Comparison of ENCODE assay signal across 20 cellular contexts in the genomic region with DNA sequence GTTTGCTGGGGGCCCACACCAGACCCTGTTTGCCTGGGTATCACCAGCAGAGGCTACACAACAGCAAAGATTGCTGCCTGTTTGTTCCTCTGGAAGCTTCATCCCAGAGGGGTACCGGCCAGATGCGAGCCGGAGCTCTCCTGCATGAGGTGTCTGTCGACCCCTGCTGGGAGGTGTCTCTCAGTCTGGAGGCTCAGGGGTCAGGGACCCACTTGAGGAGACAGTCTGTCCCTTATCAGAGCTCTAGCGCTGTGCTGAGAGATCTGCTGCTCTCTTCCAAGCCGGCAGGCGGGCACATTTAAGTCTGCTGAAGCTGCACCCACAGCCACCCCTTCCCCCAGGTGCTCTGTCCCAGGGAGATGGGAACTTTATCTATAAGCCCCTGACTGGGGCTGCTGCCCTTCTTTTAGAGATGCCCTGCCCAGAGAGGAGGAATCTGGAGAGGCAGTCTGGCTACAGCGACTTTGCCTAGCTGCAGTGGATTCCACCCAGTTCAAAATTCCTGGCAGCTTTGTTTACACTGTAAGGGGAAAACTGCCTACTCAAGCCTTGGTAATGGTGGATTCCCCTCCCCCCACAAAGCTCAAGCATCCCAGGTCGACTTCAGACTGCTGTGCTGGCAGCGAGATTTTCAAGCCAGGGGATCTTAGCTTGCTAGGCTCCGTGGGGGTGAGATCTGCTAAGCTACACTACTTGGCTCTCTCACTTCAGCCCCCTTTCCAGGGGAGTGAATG.
"Had no signal": no experiment of that assay in that cellular context is flagged by ENCODE, and none has a peak within 500 bp of the region (broad histone marks: within the 10 kb centered on the region; RNA-seq: fewer than 3 reads in every experiment).

No MANE protein-coding gene starts in this region.

- H3K4me3 Mint-ChIP-seq: dendritic cell treated with granulocyte-macrophage colony-stimulating factor and Interleukin-4, amounts not matched to agents 40 ng/mL and 50 ng/mL, for 4 days; neural crest cell had no signal

- H3K4me1 ChIP-seq: left lung, prostate gland, right atrium auricular region, tibial artery had no signal

- H3K9me3 ChIP-seq: prostate gland had no signal

- H3K36me3 ChIP-seq: left lung, prostate gland, right atrium auricular region, tibial artery had no signal

- H3K27me3 Mint-ChIP-seq: dendritic cell treated with granulocyte-macrophage colony-stimulating factor and Interleukin-4, amounts not matched to agents 40 ng/mL and 50 ng/mL, for 4 days had no signal

- H3K27ac ChIP-seq: left lung, prostate gland, right atrium auricular region, tibial artery, VCaP had no signal

- H3K4me1 Mint-ChIP-seq: neural crest cell had no signal

- DNase-seq: activated CD4-positive, alpha-beta T cell treated with anti-CD3 and anti-CD28 coated beads for 1 hour; activated CD8-positive, alpha-beta memory T cell treated with anti-CD3 and anti-CD28 coated beads for 24 hours; activated CD8-positive, alpha-beta memory T cell treated with anti-CD3 and anti-CD28 coated beads, Interleukin-2, amount 50 U/mL, for 48 hours; activated effector memory CD4-positive, alpha-beta T cell treated with anti-CD3 and anti-CD28 coated beads, Interleukin-2, amount 50 U/mL, for 16 hours; activated naive CD4-positive, alpha-beta T cell treated with anti-CD3 and anti-CD28 coated beads, Interleukin-2, amount 50 U/mL, for 16 hours; activated T-cell treated with anti-CD3 and anti-CD28 coated beads, Interleukin-2, amount 50 U/mL, for 48 hours; cerebellar nuclear complex; effector memory CD4-positive, alpha-beta T cell; hypothalamus; stimulated activated CD4-positive, alpha-beta T cell treated with anti-CD3 and anti-CD28 coated beads, Interleukin-2, amount 100 ng/mL, for 24 hours; stimulated activated naive CD8-positive, alpha-beta T cell treated with anti-CD3 and anti-CD28 coated beads, Interleukin-15, Interleukin-2, amounts not matched to agents 100 U/mL and 50 U/mL, for 24 hours; SW 1271; T-helper 2 cell; tibial artery had no signal

- H3K27ac Mint-ChIP-seq: dendritic cell treated with granulocyte-macrophage colony-stimulating factor and Interleukin-4, amounts not matched to agents 40 ng/mL and 50 ng/mL, for 4 days had no signal

- H3K4me3 ChIP-seq: left lung, prostate gland, right atrium auricular region, tibial artery had no signal

- ATAC-seq: left lung; stimulated activated naive CD8-positive, alpha-beta T cell treated with anti-CD3 and anti-CD28 coated beads, Interleukin-15, Interleukin-2, amounts not matched to agents 100 U/mL and 50 U/mL, for 24 hours had no signal

- H3K27me3 ChIP-seq: left lung, right atrium auricular region, tibial artery had no signal
